In genomic region chr4:146098397-146098796, GRCh38 we compare ENCODE assay signal across 12 cellular contexts.
A peak's percentile ranks its signal among the peaks of the same experiment; 100 is the strongest.
DNase-seq lines count a peak whose midpoint lies in the region; ATAC-seq, FAIRE-seq and TF ChIP-seq lines count a peak whose summit lies in the region.
"Had no signal": no experiment of that assay in that cellular context is flagged by ENCODE, and none has a peak within 500 bp of the region (broad histone marks: within the 10 kb centered on the region; RNA-seq: fewer than 3 reads in every experiment).

No MANE protein-coding gene starts in this region.

- intact Hi-C loops in dorsolateral prefrontal cortex (cut with DNase I) = no loop called here

- peak; percentile 77 for ATAC-seq in GM21360 (IDR thresholded peaks at IDR 0.05; ENCODE audit: unreplicated experiment)
- peak; percentile 76 for ATAC-seq in HG02973 (IDR thresholded peaks at IDR 0.05; ENCODE audit: unreplicated experiment)
- ATAC-seq in HG03571 (IDR thresholded peaks at IDR 0.05; ENCODE audit: unreplicated experiment) = peak; percentile 59

- no peak overlapping the region for H3K27ac ChIP-seq in dorsolateral prefrontal cortex
- H3K27ac ChIP-seq: RWPE1 had no signal

- DNase-seq in GM18507 (ENCODE audit: extremely low spot score, insufficient read length, low read depth) (peak; percentile 29), retina (no peak), dorsolateral prefrontal cortex (no peak), NOMO-1 (lab: John Stamatoyannopoulos, UW; ENCODE audit: unreplicated experiment in 2 of 2) (no peak)
- no peak for DNase-seq in NK-92 treated with Interleukin-12 subunit alpha and Interleukin-12 subunit beta, amount 100 ng/mL, for 24 hours (lab: John Stamatoyannopoulos, UW)
- DNase-seq: BE2C, H9, KG1 had no signal

- H3K27me3 ChIP-seq in dorsolateral prefrontal cortex = peaks cover 0 to 3% (median 0%) of the 10 kb centered on the region in 45 donors

- peak; percentile 90 for FAIRE-seq in GM18507 (lab: Jason Lieb, UNC)

- no peak overlapping the region for H3K4me3 ChIP-seq in dorsolateral prefrontal cortex

- TF ChIP-seq CTCF in dorsolateral prefrontal cortex (IDR thresholded peaks at IDR 0.05 in 54 of 56, conservative IDR thresholded peaks at IDR 0.05 in 2 of 56; ENCODE audit: low read depth in 1 of 56, partially characterized antibody in 56 of 56) = no peak
